ENCODE assay signal across 1 cellular context in the genomic region with DNA sequence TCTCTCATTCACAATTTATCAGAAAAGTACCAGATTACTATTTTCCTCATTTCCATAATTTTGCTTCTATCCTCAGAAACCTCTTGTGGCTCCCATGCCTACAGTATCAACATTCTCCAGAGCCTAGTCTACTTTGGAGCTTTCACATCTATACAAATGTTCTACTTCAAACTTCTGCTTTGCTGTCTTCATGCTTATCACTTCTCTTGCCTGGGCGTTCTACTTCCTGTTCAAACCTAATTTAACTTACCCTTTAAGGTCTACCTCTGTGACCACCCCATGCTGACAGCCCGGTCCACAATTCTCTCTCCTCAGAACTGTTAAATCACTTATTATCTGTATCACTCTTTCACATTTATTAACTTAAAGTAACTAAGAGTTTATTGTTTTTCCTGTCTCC.
A peak's percentile ranks its signal among the peaks of the same experiment; 100 is the strongest.
TF ChIP-seq lines count a peak whose summit lies in the region.

No MANE protein-coding gene starts in this region.

TF ChIP-seq in K562, 482 proteins besides CTCF, POLR2A, EP300 and RAD21 (continued from another document):
- TF ChIP-seq, protein P1, sequence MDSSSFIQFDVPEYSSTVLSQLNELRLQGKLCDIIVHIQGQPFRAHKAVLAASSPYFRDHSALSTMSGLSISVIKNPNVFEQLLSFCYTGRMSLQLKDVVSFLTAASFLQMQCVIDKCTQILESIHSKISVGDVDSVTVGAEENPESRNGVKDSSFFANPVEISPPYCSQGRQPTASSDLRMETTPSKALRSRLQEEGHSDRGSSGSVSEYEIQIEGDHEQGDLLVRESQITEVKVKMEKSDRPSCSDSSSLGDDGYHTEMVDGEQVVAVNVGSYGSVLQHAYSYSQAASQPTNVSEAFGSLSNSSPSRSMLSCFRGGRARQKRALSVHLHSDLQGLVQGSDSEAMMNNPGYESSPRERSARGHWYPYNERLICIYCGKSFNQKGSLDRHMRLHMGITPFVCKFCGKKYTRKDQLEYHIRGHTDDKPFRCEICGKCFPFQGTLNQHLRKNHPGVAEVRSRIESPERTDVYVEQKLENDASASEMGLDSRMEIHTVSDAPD (CRISPR knock-in tag; IDR thresholded peaks at IDR 0.05), result no peak
- TF ChIP-seq EP400 (IDR thresholded peaks at IDR 0.05) (peak; percentile 21; the same call in 1 of the 2 replicates), CBFA2T2 (conservative IDR thresholded peaks at IDR 0.05) (no peak), LEF1 (IDR thresholded peaks at IDR 0.05) (0 out of 2 replicates have a peak, but pooled peaks have one; percentile 14), FOXA3 (CRISPR knock-in tag; conservative IDR thresholded peaks at IDR 0.05 in 1 of 2, IDR thresholded peaks at IDR 0.05 in 1 of 2) (no peak), CHD1 (IDR thresholded peaks at IDR 0.05; ENCODE audit: low read length) (no peak), DPF2 (IDR thresholded peaks at IDR 0.05) (peak; percentile 47; the same call in 1 of the 2 replicates), BMI1 (IDR thresholded peaks at IDR 0.05; ENCODE audit: low read length) (no peak), RBM25 (IDR thresholded peaks at IDR 0.05; ENCODE audit: low read depth, low read length, severe bottlenecking) (no peak), GATAD2B (IDR thresholded peaks at IDR 0.05; ENCODE audit: borderline replicate concordance) (0 out of 2 replicates have a peak, but pooled peaks have one; percentile 57)
- TF ChIP-seq, protein P2, sequence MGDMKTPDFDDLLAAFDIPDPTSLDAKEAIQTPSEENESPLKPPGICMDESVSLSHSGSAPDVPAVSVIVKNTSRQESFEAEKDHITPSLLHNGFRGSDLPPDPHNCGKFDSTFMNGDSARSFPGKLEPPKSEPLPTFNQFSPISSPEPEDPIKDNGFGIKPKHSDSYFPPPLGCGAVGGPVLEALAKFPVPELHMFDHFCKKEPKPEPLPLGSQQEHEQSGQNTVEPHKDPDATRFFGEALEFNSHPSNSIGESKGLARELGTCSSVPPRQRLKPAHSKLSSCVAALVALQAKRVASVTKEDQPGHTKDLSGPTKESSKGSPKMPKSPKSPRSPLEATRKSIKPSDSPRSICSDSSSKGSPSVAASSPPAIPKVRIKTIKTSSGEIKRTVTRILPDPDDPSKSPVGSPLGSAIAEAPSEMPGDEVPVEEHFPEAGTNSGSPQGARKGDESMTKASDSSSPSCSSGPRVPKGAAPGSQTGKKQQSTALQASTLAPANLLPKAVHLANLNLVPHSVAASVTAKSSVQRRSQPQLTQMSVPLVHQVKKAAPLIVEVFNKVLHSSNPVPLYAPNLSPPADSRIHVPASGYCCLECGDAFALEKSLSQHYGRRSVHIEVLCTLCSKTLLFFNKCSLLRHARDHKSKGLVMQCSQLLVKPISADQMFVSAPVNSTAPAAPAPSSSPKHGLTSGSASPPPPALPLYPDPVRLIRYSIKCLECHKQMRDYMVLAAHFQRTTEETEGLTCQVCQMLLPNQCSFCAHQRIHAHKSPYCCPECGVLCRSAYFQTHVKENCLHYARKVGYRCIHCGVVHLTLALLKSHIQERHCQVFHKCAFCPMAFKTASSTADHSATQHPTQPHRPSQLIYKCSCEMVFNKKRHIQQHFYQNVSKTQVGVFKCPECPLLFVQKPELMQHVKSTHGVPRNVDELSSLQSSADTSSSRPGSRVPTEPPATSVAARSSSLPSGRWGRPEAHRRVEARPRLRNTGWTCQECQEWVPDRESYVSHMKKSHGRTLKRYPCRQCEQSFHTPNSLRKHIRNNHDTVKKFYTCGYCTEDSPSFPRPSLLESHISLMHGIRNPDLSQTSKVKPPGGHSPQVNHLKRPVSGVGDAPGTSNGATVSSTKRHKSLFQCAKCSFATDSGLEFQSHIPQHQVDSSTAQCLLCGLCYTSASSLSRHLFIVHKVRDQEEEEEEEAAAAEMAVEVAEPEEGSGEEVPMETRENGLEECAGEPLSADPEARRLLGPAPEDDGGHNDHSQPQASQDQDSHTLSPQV (IDR thresholded peaks at IDR 0.05), result peak; percentile 41; the same call in 1 of the 2 replicates
